In the genomic region with DNA sequence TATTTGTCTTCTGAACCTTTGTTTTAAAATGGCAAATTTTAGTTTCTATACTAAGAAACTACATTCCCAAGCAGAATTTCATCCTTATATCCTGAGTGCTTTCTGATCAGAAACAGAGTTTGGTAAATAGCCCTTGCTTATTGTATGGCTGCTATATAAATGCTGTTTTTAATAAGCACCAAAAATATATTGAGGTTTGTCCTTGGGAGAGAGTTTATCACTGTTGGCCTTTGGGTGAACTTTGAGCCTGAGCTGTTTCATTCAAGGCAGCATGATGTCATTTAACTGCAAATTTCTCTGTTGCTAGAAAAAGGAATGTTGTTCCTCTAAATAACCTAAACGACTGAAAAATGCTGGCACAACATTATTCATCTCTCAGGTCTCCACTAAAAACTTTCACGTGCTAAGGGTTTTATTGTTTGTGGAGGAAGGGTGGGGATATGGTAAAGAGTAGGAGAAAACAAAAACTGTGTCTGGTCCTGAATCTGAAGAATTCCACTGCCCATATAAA, we compare ENCODE assay signal across 14 cellular contexts.
DNase-seq lines count a peak whose midpoint lies in the region; FAIRE-seq and TF ChIP-seq lines count a peak whose summit lies in the region.
"Had no signal": no experiment of that assay in that cellular context is flagged by ENCODE, and none has a peak within 500 bp of the region (broad histone marks: within the 10 kb centered on the region; RNA-seq: fewer than 3 reads in every experiment).

No MANE protein-coding gene starts in this region.

- H3K27me3 Mint-ChIP-seq in nephron progenitor cell (ENCODE audit: low read depth, poor library complexity) (no peaks in the 10 kb centered on the region), endodermal cell (ENCODE audit: insufficient read depth) (no peaks in the 10 kb centered on the region)
- H3K27me3 Mint-ChIP-seq: activated CD4-positive, alpha-beta memory T cell treated with anti-CD3 and anti-CD28 coated beads for 36 hours had no signal

- TF ChIP-seq RAD21 in H1 (IDR thresholded peaks at IDR 0.05 in 1 of 2, conservative IDR thresholded peaks at IDR 0.05 in 1 of 2; ENCODE audit: low read depth in 2 of 2, low read length in 2 of 2): no peak

- H3K9ac ChIP-seq in H1 (replicated peaks in 1 of 4; ENCODE audit: extremely low read depth in 1 of 4, low read depth in 3 of 4, low read length in 3 of 4): no peak overlapping the region
- no peak overlapping the region for H3K9ac ChIP-seq in endodermal cell (ENCODE audit: extremely low read depth, low read length, poor library complexity, severe bottlenecking)
- H3K9ac ChIP-seq: parathyroid adenoma had no signal

- no peak overlapping the region for H3K4ac ChIP-seq in H1 (replicated peaks; ENCODE audit: insufficient read length, low read depth, low read length)

- FAIRE-seq in H1 (lab: Jason Lieb, UNC): no peak

- CTCF ChIA-PET in H1 (lab: Charles Lee; ENCODE audit: partially characterized antibody): no interaction called here

- H3K36me3 Mint-ChIP-seq in nephron progenitor cell (ENCODE audit: low read depth) (peaks cover 11% of the 10 kb centered on the region), endodermal cell (ENCODE audit: low read depth) (no peaks in the 10 kb centered on the region)

- no peak overlapping the region for H2BK120ac ChIP-seq in H1 (replicated peaks; ENCODE audit: low read depth, low read length)

- no peaks in the 10 kb centered on the region for H4K20me1 ChIP-seq in H1 (replicated peaks in 1 of 2; ENCODE audit: control insufficient read depth in 1 of 2, insufficient read depth in 2 of 2, low read length in 2 of 2)

- H2BK5ac ChIP-seq in H1 (ENCODE audit: low read depth, low read length): no peak overlapping the region

- POLR2A ChIA-PET in H1 (lab: Charles Lee; ENCODE audit: partially characterized antibody): no interaction called here

- no peak for TF ChIP-seq POLR2A in H1 (IDR thresholded peaks at IDR 0.05; ENCODE audit: control extremely low read depth in 1 of 2, low read depth in 2 of 2, low read length in 2 of 2)

- H3K4me3 Mint-ChIP-seq in nephron progenitor cell (no peak overlapping the region), endodermal cell (no peak overlapping the region)
- H3K4me3 Mint-ChIP-seq: activated CD4-positive, alpha-beta memory T cell treated with anti-CD3 and anti-CD28 coated beads for 36 hours had no signal

- peaks cover 20% of the 10 kb centered on the region for H3K4me1 Mint-ChIP-seq in nephron progenitor cell
- peaks cover 6% of the 10 kb centered on the region for H3K4me1 Mint-ChIP-seq in endodermal cell

- no peak overlapping the region for H3K18ac ChIP-seq in H1 (ENCODE audit: extremely low read depth, low read length)

- no peak overlapping the region for H3K56ac ChIP-seq in H1 (replicated peaks; ENCODE audit: insufficient read length, low read depth, low read length)

- TF ChIP-seq CTCF in H1 (IDR thresholded peaks at IDR 0.05; ENCODE audit: control extremely low read depth in 1 of 3, insufficient read depth in 1 of 3, low read depth in 1 of 3, low read length in 3 of 3) (no peak), nephron progenitor cell (IDR thresholded peaks at IDR 0.05) (no peak), endodermal cell (conservative IDR thresholded peaks at IDR 0.05) (no peak)

- H3K23me2 ChIP-seq in H1 (ENCODE audit: low read depth, low read length): no peaks in the 10 kb centered on the region

- no peak overlapping the region for H3K23ac ChIP-seq in H1 (ENCODE audit: insufficient read length)

- no peaks in the 10 kb centered on the region for H3K36me3 ChIP-seq in H1 (ENCODE audit: control insufficient read depth in 2 of 4, insufficient read depth in 4 of 4, low read length in 3 of 4)
- H3K36me3 ChIP-seq in endodermal cell (ENCODE audit: control insufficient read depth, insufficient read depth, low read length): no peaks in the 10 kb centered on the region

- no peak overlapping the region for H3K14ac ChIP-seq in H1 (ENCODE audit: insufficient read length)

- DNase-seq in EL: peak; percentile 48
- DNase-seq in LHCN-M2 (ENCODE audit: low read depth): peak; percentile 43
- no peak for DNase-seq in H1 (ENCODE audit: low read depth in 1 of 2, low spot score in 2 of 2)
- no peak for DNase-seq in nephron progenitor cell
- no peak for DNase-seq in endodermal cell
- DNase-seq in stimulated activated CD4-positive, alpha-beta T cell treated with anti-CD3 and anti-CD28 coated beads, Interleukin-15, amount 100 ng/mL, for 24 hours: no peak
- no peak for DNase-seq in HUDEP-2 (lab: John Stamatoyannopoulos, UW; ENCODE audit: unreplicated experiment in 76 of 76)
- DNase-seq in G401 (ENCODE audit: low spot score): no peak
- DNase-seq: activated CD4-positive, alpha-beta memory T cell treated with anti-CD3 and anti-CD28 coated beads for 36 hours; aorta; DND-41; SIG-M5; stimulated activated CD8-positive, alpha-beta memory T cell treated with anti-CD3 and anti-CD28 coated beads, Interleukin-4, amount 100 ng/mL, for 48 hours had no signal

- H3K79me1 ChIP-seq in H1 (ENCODE audit: low read depth, low read length): no peaks in the 10 kb centered on the region

- H3K79me2 ChIP-seq in H1 (ENCODE audit: control insufficient read depth in 1 of 2, insufficient read depth in 2 of 2, low read length in 2 of 2): no peaks in the 10 kb centered on the region
- H3K79me2 ChIP-seq: parathyroid adenoma had no signal

- in situ Hi-C loops in G401 (cut with HindIII; ENCODE audit: low sequenced_read_pairs): no loop called here

- no peak overlapping the region for H4K8ac ChIP-seq in H1 (ENCODE audit: extremely low read depth, insufficient read depth, low read length)

- H3K27ac ChIP-seq in H1 (ENCODE audit: low read depth, low read length) (no peak overlapping the region), endodermal cell (ENCODE audit: low read depth, low read length) (no peak overlapping the region)
- H3K27ac ChIP-seq: parathyroid adenoma had no signal

- H3K4me1 ChIP-seq in H1 (replicated peaks in 1 of 4; ENCODE audit: control insufficient read depth in 3 of 4, insufficient read depth in 4 of 4, low read length in 3 of 4) (no peaks in the 10 kb centered on the region), endodermal cell (ENCODE audit: control insufficient read depth, insufficient read depth, low read length) (no peaks in the 10 kb centered on the region)
- H3K4me1 ChIP-seq: parathyroid adenoma had no signal

- 3% methylated on average over 2 of the region's 2 CpGs; no CpG with 5 or more reads in 1 of the 2 experiments for WGBS in H1 (ENCODE audit: extremely low coverage in 1 of 2, insufficient coverage in 1 of 2, insufficient read length in 1 of 2, insufficient replicate concordance in 2 of 2, low coverage in 1 of 2, low lambda C conversion rate in 2 of 2, missing lambda C conversion rate in 1 of 2), 2 experiments
- 0% methylated on average over 2 of the region's 2 CpGs; no CpG with 5 or more reads in 1 of the 2 experiments for WGBS in endodermal cell (ENCODE audit: insufficient coverage in 1 of 2, insufficient read length in 1 of 2), 2 experiments

- no peak overlapping the region for H2BK20ac ChIP-seq in H1 (ENCODE audit: low read length)

- H3K4me3 ChIP-seq in H1 (ENCODE audit: extremely low read depth in 1 of 4, insufficient read depth in 2 of 4, low read depth in 3 of 4, low read length in 4 of 4) (peak overlapping the region in 1 of 4 experiments; percentile 9; a peak in 1 of 8 replicates), endodermal cell (ENCODE audit: low read length) (no peak overlapping the region)

- TF ChIP-seq EP300 in H1 (IDR thresholded peaks at IDR 0.05; ENCODE audit: borderline replicate concordance in 1 of 2, low read depth in 2 of 2, low read length in 2 of 2): no peak

- peak overlapping the region; percentile 43 for H3K27ac Mint-ChIP-seq in nephron progenitor cell
- no peak overlapping the region for H3K27ac Mint-ChIP-seq in endodermal cell
- H3K27ac Mint-ChIP-seq: activated CD4-positive, alpha-beta memory T cell treated with anti-CD3 and anti-CD28 coated beads for 36 hours had no signal

- no peak overlapping the region for H4K5ac ChIP-seq in H1 (ENCODE audit: insufficient read length, low read depth, low read length)

- no peak overlapping the region for H4K91ac ChIP-seq in H1 (replicated peaks; ENCODE audit: insufficient read length, low read length)

- no peak overlapping the region for H2AFZ ChIP-seq in H1 (ENCODE audit: low read length)
- H2AFZ ChIP-seq: parathyroid adenoma had no signal

- H3K9me3 Mint-ChIP-seq in nephron progenitor cell (no peaks in the 10 kb centered on the region), endodermal cell (no peaks in the 10 kb centered on the region)
- H3K9me3 Mint-ChIP-seq: activated CD4-positive, alpha-beta memory T cell treated with anti-CD3 and anti-CD28 coated beads for 36 hours had no signal

- peak overlapping the region; percentile 23 to 37; a peak in 1 of 4 replicates for H3K4me2 ChIP-seq in H1 (ENCODE audit: insufficient read depth in 1 of 2, low read depth in 2 of 2, low read length in 2 of 2)

- H2AK5ac ChIP-seq in H1 (ENCODE audit: low read depth, low read length): no peak overlapping the region

- H2BK12ac ChIP-seq in H1 (ENCODE audit: low read depth, low read length): no peak overlapping the region

- no peaks in the 10 kb centered on the region for H3K27me3 ChIP-seq in H1 (replicated peaks in 1 of 4; ENCODE audit: control insufficient read depth in 3 of 4, extremely low read depth in 1 of 4, insufficient read depth in 3 of 4, low read length in 3 of 4)
- H3K27me3 ChIP-seq in endodermal cell (ENCODE audit: control insufficient read depth, insufficient read depth, low read length, poor library complexity, severe bottlenecking): no peaks in the 10 kb centered on the region

- H2BK15ac ChIP-seq in H1 (ENCODE audit: low read length): no peak overlapping the region

- no peaks in the 10 kb centered on the region for H3K9me3 ChIP-seq in H1 (ENCODE audit: insufficient read depth in 2 of 2, low read depth in 1 of 2, low read length in 1 of 2)
- H3K9me3 ChIP-seq in endodermal cell (ENCODE audit: control insufficient read depth, low read length): no peaks in the 10 kb centered on the region

TF ChIP-seq in H1, 55 proteins besides CTCF, POLR2A, EP300 and RAD21:
- TF ChIP-seq SRF (IDR thresholded peaks at IDR 0.05; ENCODE audit: low read depth, low read length): no peak
- TF ChIP-seq NANOG (IDR thresholded peaks at IDR 0.05; ENCODE audit: insufficient read depth, low read depth, low read length, poor library complexity, severe bottlenecking): no peak
- TF ChIP-seq KDM5A (IDR thresholded peaks at IDR 0.05; ENCODE audit: low read length): no peak

Comparison
In these comparisons a context has a peak if more than half of its experiments do, and no peak if none do; other contexts are left out.
1. DNase-seq: peak in EL (single experiment) and LHCN-M2 (single experiment); none in H1 (0 of 2), nephron progenitor cell (single experiment), endodermal cell (single experiment), stimulated activated CD4-positive, alpha-beta T cell treated with anti-CD3 and anti-CD28 coated beads, Interleukin-15, amount 100 ng/mL, for 24 hours (single experiment), HUDEP-2 (0 of 76) and G401 (single experiment).